In the genomic region with DNA sequence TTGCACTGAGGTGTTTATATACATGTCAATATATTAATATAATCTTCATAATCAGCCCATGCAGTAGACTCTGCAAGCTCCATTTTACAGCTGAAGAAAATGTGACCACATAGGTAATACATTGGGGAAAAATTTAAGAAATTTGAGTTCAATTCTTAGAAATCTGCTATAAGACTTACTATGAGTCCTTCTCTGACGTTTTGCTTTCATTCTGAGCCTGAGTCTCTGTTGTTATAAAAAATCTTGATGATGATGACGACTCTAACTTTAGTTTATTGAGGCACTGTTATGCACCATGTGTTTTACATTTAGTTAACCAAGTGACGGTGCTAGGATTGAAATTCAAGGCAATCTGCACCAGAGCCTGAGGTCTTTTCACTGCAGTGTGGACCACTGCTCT, we compare ENCODE assay signal across 27 cellular contexts.
"Had no signal": no experiment of that assay in that cellular context is flagged by ENCODE, and none has a peak within 500 bp of the region (broad histone marks: within the 10 kb centered on the region; RNA-seq: fewer than 3 reads in every experiment).

No MANE protein-coding gene starts in this region.

- H3K27ac Mint-ChIP-seq: dendritic cell treated with granulocyte-macrophage colony-stimulating factor and Interleukin-4, amounts not matched to agents 40 ng/mL and 50 ng/mL, for 4 days; effector memory CD8-positive, alpha-beta T cell; endodermal cell; mesothelial cell of epicardium had no signal

- H3K36me3 Mint-ChIP-seq: mesothelial cell of epicardium had no signal

- FAIRE-seq: endometrium, islet of Langerhans, keratinocyte had no signal

- H3K4me1 Mint-ChIP-seq: mesothelial cell of epicardium had no signal

- H3K27me3 Mint-ChIP-seq: dendritic cell treated with granulocyte-macrophage colony-stimulating factor and Interleukin-4, amounts not matched to agents 40 ng/mL and 50 ng/mL, for 4 days; effector memory CD8-positive, alpha-beta T cell; naive B cell had no signal

- H3K9me3 Mint-ChIP-seq: effector memory CD8-positive, alpha-beta T cell; mesothelial cell of epicardium had no signal

- ATAC-seq: effector memory CD8-positive, alpha-beta T cell; esophagus mucosa; gastrocnemius medialis; heart right ventricle; left cardiac atrium; left lung; left ventricle myocardium superior; lower lobe of right lung; mucosa of descending colon had no signal

- H3K4me3 Mint-ChIP-seq: dendritic cell treated with granulocyte-macrophage colony-stimulating factor and Interleukin-4, amounts not matched to agents 40 ng/mL and 50 ng/mL, for 4 days; effector memory CD8-positive, alpha-beta T cell; endodermal cell; mesothelial cell of epicardium; naive B cell had no signal

- DNase-seq: colonic mucosa; cortex of kidney; effector CD8-positive, alpha-beta T cell; effector memory CD8-positive, alpha-beta T cell; endodermal cell; erythroblast; esophagus squamous epithelium; foreskin fibroblast; foreskin melanocyte; gastrocnemius medialis; glutamatergic neuron; head of caudate nucleus; heart right ventricle; hippocampal formation; left cardiac atrium; left lung; left ventricle myocardium superior; lower lobe of right lung; mesenchymal stem cell; mucosa of descending colon; naive B cell had no signal
